Comparison of ENCODE assay signal across 13 cellular contexts in genomic region chr7:116876664-116877442, GRCh38. TPM values are rescaled to one million over a fixed set of nuclear protein-coding genes. Genes with fewer than 3 reads are reported as not detected.
DNase-seq lines count a peak whose midpoint lies in the region; ATAC-seq, FAIRE-seq and TF ChIP-seq lines count a peak whose summit lies in the region.
"Had no signal": no experiment of that assay in that cellular context is flagged by ENCODE, and none has a peak within 500 bp of the region (broad histone marks: within the 10 kb centered on the region; RNA-seq: fewer than 3 reads in every experiment).

No MANE protein-coding gene starts in this region.

- CTCF ChIA-PET in HEK293 (lab: Yijun Ruan, JAX): no interaction called here

- H3K9ac ChIP-seq in colonic mucosa (ENCODE audit: low read depth in 2 of 2, low read length in 2 of 2): no peak overlapping the region

- no peak for FAIRE-seq in urothelium cell line (lab: Jason Lieb, UNC)

- no peaks in the 10 kb centered on the region for H3K27me3 Mint-ChIP-seq in activated naive CD8-positive, alpha-beta T cell treated with anti-CD3 and anti-CD28 coated beads for 36 hours
- H3K27me3 Mint-ChIP-seq: naive thymus-derived CD4-positive, alpha-beta T cell had no signal

- DNase-seq in colonic mucosa (peak; percentile 62), iPS-NIHi7 (ENCODE audit: extremely low spot score) (peak; percentile 19), sciatic nerve (ENCODE audit: low spot score) (no peak), urothelium cell line (ENCODE audit: low spot score) (no peak)
- no peak for DNase-seq in activated naive CD4-positive, alpha-beta T cell treated with anti-CD3 and anti-CD28 coated beads, Interleukin-2, amount 50 U/mL, for 72 hours (ENCODE audit: low spot score in 2 of 2)
- no peak for DNase-seq in stimulated activated naive CD4-positive, alpha-beta T cell (lab: John Stamatoyannopoulos, UW)
- DNase-seq in activated naive CD8-positive, alpha-beta T cell treated with anti-CD3 and anti-CD28 coated beads for 36 hours: no peak
- DNase-seq: amniotic stem cell; naive thymus-derived CD4-positive, alpha-beta T cell; SIG-M5; WERI-Rb-1 had no signal

- intact Hi-C loops in colonic mucosa (cut with DNase I) (no loop called here), sciatic nerve (cut with DNase I) (no loop called here)

- H3K4me3 ChIP-seq in HEK293 (ENCODE audit: low read depth, low read length) (no peak overlapping the region), colonic mucosa (no peak overlapping the region)
- H3K4me3 ChIP-seq: BLaER1 treated with 17β-estradiol and CSF1 and Interleukin-3, amounts not matched to agents 10 nM and 100 nM had no signal

- POLR2A ChIA-PET in HEK293 (lab: Yijun Ruan, JAX): no interaction called here

- TF ChIP-seq CTCF in HEK293 (tag by site-specific recombination; IDR thresholded peaks at IDR 0.05): no peak
- no peak for TF ChIP-seq CTCF in colonic mucosa (IDR thresholded peaks at IDR 0.05)

- peaks cover 23% of the 10 kb centered on the region for H3K4me1 Mint-ChIP-seq in activated naive CD8-positive, alpha-beta T cell treated with anti-CD3 and anti-CD28 coated beads for 36 hours

- no peak overlapping the region for H3K27ac Mint-ChIP-seq in activated naive CD4-positive, alpha-beta T cell treated with anti-CD3 and anti-CD28 coated beads, Interleukin-2, amount 50 U/mL, for 72 hours
- H3K27ac Mint-ChIP-seq in activated naive CD8-positive, alpha-beta T cell treated with anti-CD3 and anti-CD28 coated beads for 36 hours: no peak overlapping the region
- H3K27ac Mint-ChIP-seq: naive thymus-derived CD4-positive, alpha-beta T cell had no signal

- H3K36me3 ChIP-seq in HEK293 (ENCODE audit: control insufficient read depth in 2 of 2, insufficient read depth in 1 of 2, low read length in 2 of 2) (peaks cover 0 to 11% of the 10 kb centered on the region in 2 experiments; a peak in 1 of 3 replicates), colonic mucosa (no peaks in the 10 kb centered on the region)

- no peaks in the 10 kb centered on the region for H3K9me3 Mint-ChIP-seq in activated naive CD4-positive, alpha-beta T cell treated with anti-CD3 and anti-CD28 coated beads, Interleukin-2, amount 50 U/mL, for 72 hours
- no peaks in the 10 kb centered on the region for H3K9me3 Mint-ChIP-seq in activated naive CD8-positive, alpha-beta T cell treated with anti-CD3 and anti-CD28 coated beads for 36 hours
- H3K9me3 Mint-ChIP-seq: naive thymus-derived CD4-positive, alpha-beta T cell had no signal

- H3K36me3 Mint-ChIP-seq in activated naive CD4-positive, alpha-beta T cell treated with anti-CD3 and anti-CD28 coated beads, Interleukin-2, amount 50 U/mL, for 72 hours: peaks cover 4 to 13% of the 10 kb centered on the region in 2 donors
- peaks cover 27% of the 10 kb centered on the region for H3K36me3 Mint-ChIP-seq in activated naive CD8-positive, alpha-beta T cell treated with anti-CD3 and anti-CD28 coated beads for 36 hours

- no peak overlapping the region for H3K27ac ChIP-seq in HEK293 (ENCODE audit: extremely low read depth, low read depth, low read length)
- H3K27ac ChIP-seq in colonic mucosa: no peak overlapping the region
- H3K27ac ChIP-seq: BLaER1 treated with 17β-estradiol and CSF1 and Interleukin-3, amounts not matched to agents 10 nM and 100 nM; WERI-Rb-1 had no signal

- ATAC-seq in sciatic nerve: peak; percentile 50
- ATAC-seq in activated naive CD4-positive, alpha-beta T cell treated with anti-CD3 and anti-CD28 coated beads, Interleukin-2, amount 50 U/mL, for 72 hours: no peak
- ATAC-seq: naive thymus-derived CD4-positive, alpha-beta T cell had no signal

- no peaks in the 10 kb centered on the region for H3K27me3 ChIP-seq in colonic mucosa
- H3K27me3 ChIP-seq: BLaER1 treated with 17β-estradiol and CSF1 and Interleukin-3, amounts not matched to agents 10 nM and 100 nM had no signal

- H3K9me3 ChIP-seq in HEK293 (ENCODE audit: control insufficient read depth, insufficient read depth, low read depth, low read length) (no peaks in the 10 kb centered on the region), colonic mucosa (no peaks in the 10 kb centered on the region)

- H3K4me1 ChIP-seq in HEK293 (ENCODE audit: control insufficient read depth, insufficient read depth, low read length): no peaks in the 10 kb centered on the region
- H3K4me1 ChIP-seq in colonic mucosa: peaks cover 13% of the 10 kb centered on the region

- no peak overlapping the region for H3K4me3 Mint-ChIP-seq in activated naive CD8-positive, alpha-beta T cell treated with anti-CD3 and anti-CD28 coated beads for 36 hours
- H3K4me3 Mint-ChIP-seq: naive thymus-derived CD4-positive, alpha-beta T cell had no signal

TF ChIP-seq in HEK293, 187 proteins besides CTCF, POLR2A, EP300 and RAD21 (continues in another document):
- TF ChIP-seq SP7 (tag by site-specific recombination; IDR thresholded peaks at IDR 0.05) (no peak), ZNF692 (tag by site-specific recombination; IDR thresholded peaks at IDR 0.05) (0 out of 2 replicates have a peak, but pooled peaks have one; percentile 23), ZFP37 (tag by site-specific recombination; IDR thresholded peaks at IDR 0.05) (no peak), ZNF704 (tag by site-specific recombination; IDR thresholded peaks at IDR 0.05) (no peak), ZNF510 (tag by site-specific recombination; IDR thresholded peaks at IDR 0.05; ENCODE audit: insufficient replicate concordance) (no peak), KLF9 (tag by site-specific recombination; IDR thresholded peaks at IDR 0.05; ENCODE audit: low read depth) (no peak), PRDM10 (tag by site-specific recombination; IDR thresholded peaks at IDR 0.05) (peak; percentile 35; the same call in 1 of the 2 replicates), HOXD13 (CRISPR knock-in tag; IDR thresholded peaks at IDR 0.05; ENCODE audit: borderline replicate concordance) (no peak), ZSCAN5A (tag by site-specific recombination; IDR thresholded peaks at IDR 0.05) (no peak), YY2 (tag by site-specific recombination; IDR thresholded peaks at IDR 0.05) (no peak), ZBTB48 (tag by site-specific recombination; IDR thresholded peaks at IDR 0.05) (peak; percentile 88)

RNA-seq across cellular contexts. Expression of gene CAPZA2, which starts 14.5 kb away (rescaled TPM):
- total RNA-seq in colonic mucosa (100 to 1,000 TPM; 186 to 323 TPM), sciatic nerve (198 TPM)
- total RNA-seq in activated naive CD4-positive, alpha-beta T cell treated with anti-CD3 and anti-CD28 coated beads, Interleukin-2, amount 50 U/mL, for 72 hours: 100 to 1,000 TPM in 1 of 2 donors, 10 to 100 TPM in 1; 97.3 to 148 TPM
- 100 to 1,000 TPM; 158 to 177 TPM for total RNA-seq in activated naive CD8-positive, alpha-beta T cell treated with anti-CD3 and anti-CD28 coated beads for 36 hours

Comparison
In these comparisons a context has a peak if more than half of its experiments do, and no peak if none do; other contexts are left out.
1. DNase-seq: peak in colonic mucosa (single experiment) and iPS-NIHi7 (single experiment); none in sciatic nerve (single experiment), activated naive CD4-positive, alpha-beta T cell treated with anti-CD3 and anti-CD28 coated beads, Interleukin-2, amount 50 U/mL, for 72 hours (0 of 2), stimulated activated naive CD4-positive, alpha-beta T cell (0 of 6), activated naive CD8-positive, alpha-beta T cell treated with anti-CD3 and anti-CD28 coated beads for 36 hours (single experiment) and urothelium cell line (single experiment).